In genomic region chr10:45404770-45405120, GRCh38 we compare ENCODE assay signal across 22 cellular contexts. TPM values are rescaled to one million over a fixed set of nuclear protein-coding genes. Genes with fewer than 3 reads are reported as not detected.
DNase-seq lines count a peak whose midpoint lies in the region; ATAC-seq and TF ChIP-seq lines count a peak whose summit lies in the region.
"Had no signal": no experiment of that assay in that cellular context is flagged by ENCODE, and none has a peak within 500 bp of the region (broad histone marks: within the 10 kb centered on the region; RNA-seq: fewer than 3 reads in every experiment).

No MANE protein-coding gene starts in this region.

- H3K9me3 ChIP-seq in HEK293 (ENCODE audit: control insufficient read depth, insufficient read depth, low read depth, low read length) (no peaks in the 10 kb centered on the region), neutrophil (no peaks in the 10 kb centered on the region), mesenchymal stem cell (ENCODE audit: control insufficient read depth, low read length) (no peaks in the 10 kb centered on the region)
- H3K9me3 ChIP-seq: MG63 had no signal

- no peak overlapping the region for H2BK12ac ChIP-seq in mesenchymal stem cell (ENCODE audit: low read length in 2 of 2)

- H3K4me1 ChIP-seq in HEK293 (ENCODE audit: control insufficient read depth, insufficient read depth, low read length) (no peaks in the 10 kb centered on the region), neutrophil (ENCODE audit: control insufficient read depth in 1 of 2, insufficient read depth in 1 of 2, low read depth in 1 of 2, low read length in 1 of 2) (peaks cover 56 to 75% of the 10 kb centered on the region in 2 experiments), mesenchymal stem cell (ENCODE audit: control insufficient read depth, insufficient read depth, low read depth, low read length) (no peaks in the 10 kb centered on the region)

- H3K14ac ChIP-seq in mesenchymal stem cell (ENCODE audit: low read length in 2 of 2), result no peak overlapping the region

- ATAC-seq in sciatic nerve (no peak), GM21360 (IDR thresholded peaks at IDR 0.05; ENCODE audit: unreplicated experiment) (no peak)
- no peak for ATAC-seq in effector memory CD8-positive, alpha-beta T cell (replicated peaks)

- H4K8ac ChIP-seq in mesenchymal stem cell (ENCODE audit: low read length), result no peak overlapping the region

- no peaks in the 10 kb centered on the region for H3K27me3 ChIP-seq in neutrophil
- peaks cover 15 to 62% of the 10 kb centered on the region in 2 experiments for H3K27me3 ChIP-seq in mesenchymal stem cell (ENCODE audit: control insufficient read depth in 1 of 2, insufficient read depth in 1 of 2, low read length in 2 of 2)
- H3K27me3 ChIP-seq: MG63 had no signal

- H2AK5ac ChIP-seq in mesenchymal stem cell (ENCODE audit: low read length, severe bottlenecking), result no peak overlapping the region

- peaks cover 0 to 2% (median 0%) of the 10 kb centered on the region in 7 donors for H3K9me3 Mint-ChIP-seq in CD14-positive monocyte
- no peaks in the 10 kb centered on the region for H3K9me3 Mint-ChIP-seq in effector memory CD8-positive, alpha-beta T cell

- DNase-seq in CD14-positive monocyte (ENCODE audit: low spot score) (no peak), fibroblast of gingiva (ENCODE audit: low read depth) (peak; percentile 47), sciatic nerve (ENCODE audit: low spot score) (no peak), mesenchymal stem cell (no peak)
- DNase-seq in effector memory CD8-positive, alpha-beta T cell, result no peak
- DNase-seq: CD4-positive, alpha-beta T cell; H7; NCI-H1105 treated with DMSO at 0.1 percent for 48 hours; NCI-H2029; NCI-H446; NCI-H526; NCI-H82; SHP77 treated with DMSO at 0.1 percent for 48 hours had no signal

- no peak overlapping the region for H3K18ac ChIP-seq in mesenchymal stem cell (ENCODE audit: low read depth in 1 of 2, low read length in 2 of 2)

- H3K4ac ChIP-seq in mesenchymal stem cell (ENCODE audit: low read depth in 1 of 2, low read length in 2 of 2), result no peak overlapping the region

- H3K23ac ChIP-seq in mesenchymal stem cell (ENCODE audit: low read length in 2 of 2), result no peak overlapping the region

- no peak overlapping the region for H3K4me2 ChIP-seq in mesenchymal stem cell (ENCODE audit: low read length, poor library complexity, severe bottlenecking)

- H3K27me3 Mint-ChIP-seq in CD14-positive monocyte (ENCODE audit: low read depth in 3 of 3), result peaks cover 0 to 2% (median 0%) of the 10 kb centered on the region in 3 donors
- H3K27me3 Mint-ChIP-seq in effector memory CD8-positive, alpha-beta T cell, result peaks cover 40 to 57% of the 10 kb centered on the region in 2 donors

- no peak overlapping the region for H2BK120ac ChIP-seq in mesenchymal stem cell (ENCODE audit: low read depth, low read length)

- H3K36me3 ChIP-seq in HEK293 (ENCODE audit: control insufficient read depth in 2 of 2, insufficient read depth in 1 of 2, low read length in 2 of 2), result no peaks in the 10 kb centered on the region
- peaks cover 62% of the 10 kb centered on the region for H3K36me3 ChIP-seq in neutrophil
- H3K36me3 ChIP-seq in mesenchymal stem cell (ENCODE audit: control insufficient read depth in 1 of 2, insufficient read depth in 2 of 2, low read depth in 1 of 2, low read length in 2 of 2), result no peaks in the 10 kb centered on the region
- H3K36me3 ChIP-seq: MG63 had no signal

- H3K4me3 ChIP-seq in HEK293 (ENCODE audit: low read depth, low read length) (no peak overlapping the region), neutrophil (ENCODE audit: low read depth in 1 of 2, low read length in 1 of 2) (peak overlapping the region in 1 of 2 experiments; percentile 32), mesenchymal stem cell (ENCODE audit: insufficient read depth in 1 of 2, low read depth in 1 of 2, low read length in 2 of 2) (no peak overlapping the region)
- H3K4me3 ChIP-seq: GM12878, GM23248, MG63 had no signal

- H3K27ac ChIP-seq in HEK293 (ENCODE audit: extremely low read depth, low read depth, low read length) (no peak overlapping the region), neutrophil (peak overlapping the region; percentile 73), mesenchymal stem cell (ENCODE audit: low read length, poor library complexity, severe bottlenecking) (no peak overlapping the region)
- H3K27ac ChIP-seq: GM23248, RWPE1 had no signal

- no peak overlapping the region for H4K91ac ChIP-seq in mesenchymal stem cell (ENCODE audit: low read length)

- H3K9ac ChIP-seq in mesenchymal stem cell (ENCODE audit: low read length), result no peak overlapping the region
- H3K9ac ChIP-seq: GM23248 had no signal

- H3K79me1 ChIP-seq in mesenchymal stem cell (replicated peaks; ENCODE audit: low read length, poor library complexity, severe bottlenecking), result no peaks in the 10 kb centered on the region

- H3K27ac Mint-ChIP-seq in CD14-positive monocyte, result peak overlapping the region; percentile 63 to 89 (median 87)
- H3K27ac Mint-ChIP-seq in effector memory CD8-positive, alpha-beta T cell, result no peak overlapping the region
- H3K27ac Mint-ChIP-seq: CD4-positive, alpha-beta T cell had no signal

- peaks cover 70 to 75% of the 10 kb centered on the region in 2 donors for H3K36me3 Mint-ChIP-seq in CD14-positive monocyte
- H3K36me3 Mint-ChIP-seq in effector memory CD8-positive, alpha-beta T cell (ENCODE audit: insufficient read depth), result no peaks in the 10 kb centered on the region

- peaks cover 78% of the 10 kb centered on the region for H3K4me1 Mint-ChIP-seq in CD14-positive monocyte
- H3K4me1 Mint-ChIP-seq in effector memory CD8-positive, alpha-beta T cell (ENCODE audit: low read depth in 2 of 2), result peaks cover 0 to 3% of the 10 kb centered on the region in 2 donors

- no peak overlapping the region for H2BK5ac ChIP-seq in mesenchymal stem cell (ENCODE audit: low read depth, low read length, poor library complexity, severe bottlenecking)

- H3K4me3 Mint-ChIP-seq in CD14-positive monocyte, result peak overlapping the region in 1 of 2 donors; percentile 47
- no peak overlapping the region for H3K4me3 Mint-ChIP-seq in effector memory CD8-positive, alpha-beta T cell
- H3K4me3 Mint-ChIP-seq: CD4-positive, alpha-beta T cell had no signal

- intact Hi-C loops in CD14-positive monocyte (cut with micrococcal nuclease) (loop anchor here (2.0 to 5.0 kb wide), 3 partner anchors 24 to 58 kb away; partner anchors contain the start of gene ALOX5 (in 1 of the 2)), sciatic nerve (cut with DNase I) (no loop called here)

- TF ChIP-seq CTCF in CD14-positive monocyte (IDR thresholded peaks at IDR 0.05), result no peak
- TF ChIP-seq CTCF in HEK293 (tag by site-specific recombination; IDR thresholded peaks at IDR 0.05), result no peak
- no peak for TF ChIP-seq CTCF in neutrophil (IDR thresholded peaks at IDR 0.05)

- CTCF ChIA-PET in HEK293 (lab: Yijun Ruan, JAX), result interaction anchor here (0.8 kb wide), 1 partner anchor 20 kb away, joined by 3 read pairs; no protein-coding TSS in a partner anchor

- H2AFZ ChIP-seq in mesenchymal stem cell (ENCODE audit: low read depth, low read length), result no peak overlapping the region
- H2AFZ ChIP-seq: GM23248 had no signal

- POLR2A ChIA-PET in HEK293 (lab: Yijun Ruan, JAX), result no interaction called here

- no peak overlapping the region for H2BK15ac ChIP-seq in mesenchymal stem cell (ENCODE audit: low read depth, poor library complexity, severe bottlenecking)

- WGBS in mesenchymal stem cell, result 70% methylated on average over 3 of the region's 4 CpGs

TF ChIP-seq in HEK293, 187 proteins besides CTCF, POLR2A, EP300 and RAD21:
- no peak for TF ChIP-seq WT1 (tag by site-specific recombination; IDR thresholded peaks at IDR 0.05)
- no peak for TF ChIP-seq ZNF664 (tag by site-specific recombination; IDR thresholded peaks at IDR 0.05)
- no peak for TF ChIP-seq ZNF473 (tag by site-specific recombination; IDR thresholded peaks at IDR 0.05)
- no peak for TF ChIP-seq ZNF169 (tag by site-specific recombination; IDR thresholded peaks at IDR 0.05)
- TF ChIP-seq, protein P1, sequence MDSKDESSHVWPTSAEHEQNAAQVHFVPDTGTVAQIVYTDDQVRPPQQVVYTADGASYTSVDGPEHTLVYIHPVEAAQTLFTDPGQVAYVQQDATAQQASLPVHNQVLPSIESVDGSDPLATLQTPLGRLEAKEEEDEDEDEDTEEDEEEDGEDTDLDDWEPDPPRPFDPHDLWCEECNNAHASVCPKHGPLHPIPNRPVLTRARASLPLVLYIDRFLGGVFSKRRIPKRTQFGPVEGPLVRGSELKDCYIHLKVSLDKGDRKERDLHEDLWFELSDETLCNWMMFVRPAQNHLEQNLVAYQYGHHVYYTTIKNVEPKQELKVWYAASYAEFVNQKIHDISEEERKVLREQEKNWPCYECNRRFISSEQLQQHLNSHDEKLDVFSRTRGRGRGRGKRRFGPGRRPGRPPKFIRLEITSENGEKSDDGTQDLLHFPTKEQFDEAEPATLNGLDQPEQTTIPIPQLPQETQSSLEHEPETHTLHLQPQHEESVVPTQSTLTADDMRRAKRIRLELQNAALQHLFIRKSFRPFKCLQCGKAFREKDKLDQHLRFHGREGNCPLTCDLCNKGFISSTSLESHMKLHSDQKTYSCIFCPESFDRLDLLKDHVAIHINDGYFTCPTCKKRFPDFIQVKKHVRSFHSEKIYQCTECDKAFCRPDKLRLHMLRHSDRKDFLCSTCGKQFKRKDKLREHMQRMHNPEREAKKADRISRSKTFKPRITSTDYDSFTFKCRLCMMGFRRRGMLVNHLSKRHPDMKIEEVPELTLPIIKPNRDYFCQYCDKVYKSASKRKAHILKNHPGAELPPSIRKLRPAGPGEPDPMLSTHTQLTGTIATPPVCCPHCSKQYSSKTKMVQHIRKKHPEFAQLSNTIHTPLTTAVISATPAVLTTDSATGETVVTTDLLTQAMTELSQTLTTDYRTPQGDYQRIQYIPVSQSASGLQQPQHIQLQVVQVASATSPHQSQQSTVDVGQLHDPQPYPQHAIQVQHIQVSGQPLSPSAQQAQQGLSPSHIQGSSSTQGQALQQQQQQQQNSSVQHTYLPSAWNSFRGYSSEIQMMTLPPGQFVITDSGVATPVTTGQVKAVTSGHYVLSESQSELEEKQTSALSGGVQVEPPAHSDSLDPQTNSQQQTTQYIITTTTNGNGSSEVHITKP (tag by site-specific recombination; IDR thresholded peaks at IDR 0.05), result peak; percentile 80

RNA-seq across cellular contexts. Expression of gene ALOX5, which starts 30.7 kb away (rescaled TPM):
- polyA plus RNA-seq in CD14-positive monocyte, result 100 to 1,000 TPM; 223 to 272 TPM
- 33.7 TPM for total RNA-seq in sciatic nerve
- not detected for polyA plus RNA-seq in mesenchymal stem cell (2013, experiment 1 of 2)
- polyA plus RNA-seq in mesenchymal stem cell (2013, experiment 2 of 2), result not detected
- total RNA-seq: A673, GM23248, LHCN-M2 had no signal
- polyA plus RNA-seq: GM23248 had no signal

Comparison
In these comparisons a context has a peak if more than half of its experiments do, and no peak if none do; other contexts are left out.
1. H3K27ac Mint-ChIP-seq: peak in CD14-positive monocyte (7 of 7); none in effector memory CD8-positive, alpha-beta T cell (0 of 2).